ENCODE assay signal across 1 cellular context in the genomic region with DNA sequence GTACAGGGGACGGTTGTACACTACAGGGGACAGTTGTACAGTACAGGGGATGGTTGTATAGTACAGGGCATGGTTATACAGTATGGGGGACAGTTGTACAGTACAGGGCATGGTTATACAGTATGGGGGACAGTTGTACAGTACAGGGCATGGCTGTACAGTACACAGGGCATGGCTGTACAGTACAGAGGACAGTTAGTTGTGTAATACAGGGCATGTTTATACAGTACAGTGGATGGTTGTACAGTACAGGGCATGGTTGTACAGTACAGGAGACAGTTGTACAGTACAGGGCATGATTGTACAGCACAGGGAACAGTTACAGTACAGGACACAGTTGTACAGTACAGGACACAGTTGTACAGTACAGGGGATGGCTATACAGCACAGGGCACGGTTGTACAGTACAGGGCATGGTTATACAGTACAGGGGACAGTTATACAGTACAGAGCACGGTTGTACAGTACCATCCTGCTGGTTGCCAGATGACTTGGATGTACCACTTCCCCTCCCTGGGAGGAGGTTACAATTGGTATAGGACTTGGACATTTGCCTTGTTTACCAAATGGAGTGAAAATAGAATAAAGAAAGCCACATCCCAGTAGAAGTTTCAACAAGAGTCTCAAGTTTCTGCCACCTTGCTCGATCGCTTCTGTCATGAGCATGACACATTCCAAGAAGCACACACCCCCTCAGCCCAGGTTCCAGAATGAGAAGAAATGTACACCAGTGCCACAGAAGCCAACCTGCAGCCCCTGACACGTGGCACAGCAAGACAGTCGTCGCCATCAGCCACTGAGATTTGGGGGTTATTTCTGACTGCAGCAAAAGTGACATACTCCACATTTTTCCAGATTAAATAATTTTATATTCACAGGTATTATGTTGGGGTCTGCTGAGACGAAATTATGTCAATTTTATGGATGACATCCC.
TF ChIP-seq lines count a peak whose summit lies in the region.

No MANE protein-coding gene starts in this region.

TF ChIP-seq in GM12878, 131 proteins besides CTCF, POLR2A, EP300 and RAD21:
- TF ChIP-seq IKZF2 (IDR thresholded peaks at IDR 0.05) (0 out of 4 replicates have a peak, but pooled peaks of 1 of the 2 experiments have one; percentile 9), HDAC2 (IDR thresholded peaks at IDR 0.05) (no peak), EGR1 (IDR thresholded peaks at IDR 0.05; ENCODE audit: borderline replicate concordance in 1 of 2, low read depth in 2 of 2, low read length in 2 of 2) (peak in 1 of 2 experiments; percentile 13; a peak in 1 of 3 replicates), SPI1 (IDR thresholded peaks at IDR 0.05; ENCODE audit: borderline replicate concordance, insufficient read depth, low read depth, low read length) (peak; percentile 8; the same call in 1 of the 2 replicates)
